ENCODE assay signal across 14 cellular contexts in genomic region chr15:72419768-72420167, GRCh38. TPM values are rescaled to one million over a fixed set of nuclear protein-coding genes. Genes with fewer than 3 reads are reported as not detected.
"Had no signal": no experiment of that assay in that cellular context is flagged by ENCODE, and none has a peak within 500 bp of the region (broad histone marks: within the 10 kb centered on the region; RNA-seq: fewer than 3 reads in every experiment).

No MANE protein-coding gene starts in this region.

RNA-seq across cellular contexts. Expression of gene TMEM202, which starts 21.7 kb away (rescaled TPM):
- total RNA-seq: activated B cell treated with CpG ODN at 0.5 μM for 24 hours; activated CD4-positive, alpha-beta memory T cell treated with anti-CD3 and anti-CD28 coated beads for 36 hours; activated CD4-positive, alpha-beta memory T cell treated with anti-CD3 and anti-CD28 coated beads, Interleukin-2, amount 10 ng/mL, durations not matched to agents 7 days and 5 days; activated CD4-positive, alpha-beta T cell treated with anti-CD3 and anti-CD28 coated beads for 36 hours; activated CD4-positive, alpha-beta T cell treated with anti-CD3 and anti-CD28 coated beads, Interleukin-2, amount 10 ng/mL, durations not matched to agents 24 days and 14 days; activated CD4-positive, alpha-beta T cell treated with anti-CD3 and anti-CD28 coated beads, Interleukin-2, amount 10 ng/mL, durations not matched to agents 7 days and 5 days; activated CD8-positive, alpha-beta memory T cell treated with anti-CD3 and anti-CD28 coated beads for 36 hours; activated CD8-positive, alpha-beta memory T cell treated with anti-CD3 and anti-CD28 coated beads, Interleukin-2, amount 10 ng/mL, durations not matched to agents 7 days and 5 days; activated CD8-positive, alpha-beta T cell treated with anti-CD3 and anti-CD28 coated beads for 36 hours; activated CD8-positive, alpha-beta T cell treated with anti-CD3 and anti-CD28 coated beads, Interleukin-2, amount 10 ng/mL, durations not matched to agents 7 days and 5 days; T-helper 1 cell treated with Interleukin-12 subunit alpha and Interleukin-12 subunit beta and Interleukin-4 antibody, amounts not matched to agents 30 ng/mL and 1 ng/mL, for 36 hours; T-helper 17 cell; T-helper 2 cell treated with Interferon-gamma antibody and Interleukin-4, amounts not matched to agents 100 ng/mL and 5 ng/mL, for 36 hours; WTC11 had no signal
